Comparison of ENCODE assay signal across 17 cellular contexts in the genomic region with DNA sequence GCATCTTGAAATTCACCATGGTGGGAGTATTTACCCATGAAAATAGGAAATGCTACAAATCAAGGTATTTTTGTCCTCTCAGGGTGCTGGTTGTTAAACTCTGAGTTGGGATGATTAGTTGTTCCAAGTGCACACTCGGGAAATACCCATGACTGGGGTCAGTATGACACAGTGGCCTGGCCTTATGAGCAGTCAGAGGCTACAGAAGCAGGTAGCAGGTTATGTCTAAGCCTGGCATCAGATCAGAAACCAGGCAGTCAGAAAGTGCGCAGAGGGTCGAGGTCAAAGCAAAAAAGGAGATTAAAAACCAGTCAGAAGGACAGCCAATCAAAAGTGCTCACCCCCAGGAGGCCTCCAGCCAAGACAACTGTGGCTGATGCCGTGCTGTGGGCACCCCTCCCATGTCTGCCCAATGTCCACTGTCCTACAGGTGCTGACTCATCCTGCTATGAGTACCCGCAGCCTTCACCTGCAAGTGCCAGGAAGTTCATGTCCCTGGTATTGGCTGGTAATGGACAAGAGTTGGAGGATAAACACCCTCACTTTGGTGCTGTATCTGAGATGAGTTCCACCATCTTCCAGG.
"Had no signal": no experiment of that assay in that cellular context is flagged by ENCODE, and none has a peak within 500 bp of the region (broad histone marks: within the 10 kb centered on the region; RNA-seq: fewer than 3 reads in every experiment).

No MANE protein-coding gene starts in this region.

- H3K27ac ChIP-seq: dorsolateral prefrontal cortex, prostate gland, right lobe of liver, spleen, upper lobe of right lung had no signal

- H3K36me3 ChIP-seq: prostate gland, right lobe of liver, spleen, upper lobe of right lung had no signal

- ATAC-seq: activated CD8-positive, alpha-beta memory T cell treated with anti-CD3 and anti-CD28 coated beads, Interleukin-2, amount 10 ng/mL, durations not matched to agents 7 days and 5 days; natural killer cell; stimulated activated naive B cell treated with anti-CD40 and anti-IgM and Interleukin-4, amounts not matched to agents 10 μg/mL and 1 μg/mL and 100 μg/mL, for 72 hours; upper lobe of right lung had no signal

- DNase-seq: activated CD4-positive, alpha-beta T cell treated with anti-CD3 and anti-CD28 coated beads for 1 hour; activated CD4-positive, alpha-beta T cell treated with anti-CD3 and anti-CD28 coated beads, Interleukin-2, amount 50 U/mL, for 48 hours; activated CD8-positive, alpha-beta memory T cell treated with anti-CD3 and anti-CD28 coated beads, Interleukin-2, amount 10 ng/mL, durations not matched to agents 7 days and 5 days; activated effector memory CD4-positive, alpha-beta T cell treated with anti-CD3 and anti-CD28 coated beads, Interleukin-2, amount 50 U/mL, for 16 hours; activated naive CD8-positive, alpha-beta T cell treated with anti-CD3 and anti-CD28 coated beads, Interleukin-2, amount 10 ng/mL, durations not matched to agents 7 days and 5 days; activated T-cell treated with anti-CD3 and anti-CD28 coated beads, Interleukin-2, amount 50 U/mL, for 24 hours; aorta; dorsolateral prefrontal cortex; hypothalamus; natural killer cell; spleen; stimulated activated CD4-positive, alpha-beta T cell treated with anti-CD3 and anti-CD28 coated beads, Interleukin-1b, Interleukin-23, amount 100 ng/mL, for 48 hours; stimulated activated naive B cell treated with anti-CD40 and anti-IgM and Interleukin-4, amounts not matched to agents 10 μg/mL and 1 μg/mL and 100 μg/mL, for 72 hours; upper lobe of right lung had no signal

- H3K9me3 ChIP-seq: prostate gland, right lobe of liver, upper lobe of right lung had no signal

- H3K4me3 ChIP-seq: dorsolateral prefrontal cortex, lung, prostate gland, right lobe of liver, spleen, upper lobe of right lung had no signal

- H3K4me1 ChIP-seq: prostate gland, right lobe of liver, upper lobe of right lung had no signal

- H3K27me3 ChIP-seq: right lobe of liver, upper lobe of right lung had no signal
